Comparison of ENCODE assay signal across 15 cellular contexts in the genomic region with DNA sequence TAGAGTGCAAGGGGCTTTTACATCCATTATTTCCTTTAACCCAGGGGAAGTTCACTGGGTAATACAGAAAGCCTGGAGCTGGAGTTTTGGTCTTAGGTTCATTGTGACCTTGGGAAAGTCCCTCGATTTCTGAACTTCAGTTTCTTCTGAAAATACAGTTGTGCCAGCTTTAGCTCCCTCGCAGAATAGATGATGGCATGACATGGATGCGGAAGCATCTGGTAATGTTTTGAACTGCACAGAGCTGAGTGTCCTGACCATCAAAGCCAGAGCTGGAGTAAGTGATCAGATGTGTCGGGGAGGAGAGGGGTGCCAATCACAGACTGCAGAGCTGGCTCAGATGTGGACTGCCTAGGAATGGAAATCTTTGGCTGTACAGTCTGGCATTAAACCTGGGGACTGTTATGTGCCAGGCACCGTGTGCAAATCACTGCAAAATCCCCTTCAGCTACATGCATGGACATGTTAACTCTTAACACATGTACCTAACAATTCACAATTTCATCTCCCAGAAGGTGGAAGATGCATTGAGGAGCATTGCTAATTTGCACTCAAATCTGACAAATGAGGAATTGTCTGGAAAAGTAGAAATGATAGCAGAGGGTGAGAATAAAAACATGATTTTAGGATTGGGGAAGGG.
DNase-seq lines count a peak whose midpoint lies in the region; ATAC-seq lines count a peak whose summit lies in the region.
"Had no signal": no experiment of that assay in that cellular context is flagged by ENCODE, and none has a peak within 500 bp of the region (broad histone marks: within the 10 kb centered on the region; RNA-seq: fewer than 3 reads in every experiment).

No MANE protein-coding gene starts in this region.

- no peak for DNase-seq in T-helper 17 cell
- DNase-seq in left ventricle myocardium superior = no peak
- DNase-seq in stimulated activated naive B cell treated with anti-CD40 and anti-IgM and Interleukin-4, amounts not matched to agents 10 μg/mL and 1 μg/mL and 100 μg/mL, for 72 hours = no peak
- DNase-seq in NCI-H1930 (lab: John Stamatoyannopoulos, UW) = no peak
- DNase-seq in SK-N-DZ (ENCODE audit: low spot score) = no peak
- no peak for DNase-seq in cerebellar cortex (ENCODE audit: low spot score)
- no peak for DNase-seq in T-helper 2 cell treated with Interferon-gamma antibody and Interleukin-4, amounts not matched to agents 5 μg/mL and 100 μg/mL, for 36 hours (ENCODE audit: low spot score)
- DNase-seq: central memory CD4-positive, alpha-beta T cell; COR-L47; islet precursor cell; NCI-H69; occipital lobe; stimulated activated naive CD8-positive, alpha-beta T cell treated with anti-CD3 and anti-CD28 coated beads, Interleukin-15, Interleukin-2, amounts not matched to agents 100 U/mL and 50 U/mL, for 24 hours had no signal

- intact Hi-C loops in left ventricle myocardium superior (cut with micrococcal nuclease) = no loop called here

- no peaks in the 10 kb centered on the region for H3K27me3 Mint-ChIP-seq in T-helper 17 cell
- no peaks in the 10 kb centered on the region for H3K27me3 Mint-ChIP-seq in stimulated activated naive B cell treated with anti-CD40 and anti-IgM and Interleukin-4, amounts not matched to agents 10 μg/mL and 1 μg/mL and 100 μg/mL, for 72 hours
- H3K27me3 Mint-ChIP-seq in T-helper 2 cell treated with Interferon-gamma antibody and Interleukin-4, amounts not matched to agents 5 μg/mL and 100 μg/mL, for 36 hours (ENCODE audit: low read depth) = no peaks in the 10 kb centered on the region

- H3K9me3 Mint-ChIP-seq in stimulated activated naive B cell treated with anti-CD40 and anti-IgM and Interleukin-4, amounts not matched to agents 10 μg/mL and 1 μg/mL and 100 μg/mL, for 72 hours = no peaks in the 10 kb centered on the region
- H3K9me3 Mint-ChIP-seq in T-helper 2 cell treated with Interferon-gamma antibody and Interleukin-4, amounts not matched to agents 5 μg/mL and 100 μg/mL, for 36 hours = no peaks in the 10 kb centered on the region

- no peaks in the 10 kb centered on the region for H3K9me3 ChIP-seq in T-helper 17 cell (ENCODE audit: control insufficient read depth, low read length, poor library complexity, severe bottlenecking)

- peaks cover 4% of the 10 kb centered on the region for H3K36me3 Mint-ChIP-seq in T-helper 17 cell (ENCODE audit: low read depth)
- peaks cover 15 to 32% of the 10 kb centered on the region in 2 donors for H3K36me3 Mint-ChIP-seq in stimulated activated naive B cell treated with anti-CD40 and anti-IgM and Interleukin-4, amounts not matched to agents 10 μg/mL and 1 μg/mL and 100 μg/mL, for 72 hours
- H3K36me3 Mint-ChIP-seq in T-helper 2 cell treated with Interferon-gamma antibody and Interleukin-4, amounts not matched to agents 5 μg/mL and 100 μg/mL, for 36 hours (ENCODE audit: low read depth) = peaks cover 5% of the 10 kb centered on the region

- H3K27ac Mint-ChIP-seq in T-helper 17 cell = no peak overlapping the region
- no peak overlapping the region for H3K27ac Mint-ChIP-seq in stimulated activated naive B cell treated with anti-CD40 and anti-IgM and Interleukin-4, amounts not matched to agents 10 μg/mL and 1 μg/mL and 100 μg/mL, for 72 hours
- H3K27ac Mint-ChIP-seq in T-helper 2 cell treated with Interferon-gamma antibody and Interleukin-4, amounts not matched to agents 5 μg/mL and 100 μg/mL, for 36 hours = no peak overlapping the region
- H3K27ac Mint-ChIP-seq: activated T-helper 1 cell treated with anti-CD3 and anti-CD28 coated beads, Interleukin-12 subunit alpha, Interleukin-12 subunit beta, Interleukin-2, Interleukin-4 antibody, amounts not matched to agents 30 ng/mL and 10 ng/mL and 1 ng/mL, durations not matched to agents 14 hours and 24 hours and 36 hours had no signal

- ATAC-seq in GM21390 (IDR thresholded peaks at IDR 0.05; ENCODE audit: unreplicated experiment) = peak; percentile 36
- ATAC-seq in T-helper 17 cell = peak; percentile 74
- ATAC-seq in left ventricle myocardium superior = peak; percentile 74
- peak; percentile 42 to 54 for ATAC-seq in stimulated activated naive B cell treated with anti-CD40 and anti-IgM and Interleukin-4, amounts not matched to agents 10 μg/mL and 1 μg/mL and 100 μg/mL, for 72 hours (replicated peaks)
- ATAC-seq: stimulated activated naive CD8-positive, alpha-beta T cell treated with anti-CD3 and anti-CD28 coated beads, Interleukin-15, Interleukin-2, amounts not matched to agents 100 U/mL and 50 U/mL, for 24 hours had no signal

- peaks cover 35% of the 10 kb centered on the region for H3K4me1 Mint-ChIP-seq in T-helper 17 cell
- peaks cover 33 to 50% of the 10 kb centered on the region in 2 donors for H3K4me1 Mint-ChIP-seq in stimulated activated naive B cell treated with anti-CD40 and anti-IgM and Interleukin-4, amounts not matched to agents 10 μg/mL and 1 μg/mL and 100 μg/mL, for 72 hours
- H3K4me1 Mint-ChIP-seq in T-helper 2 cell treated with Interferon-gamma antibody and Interleukin-4, amounts not matched to agents 5 μg/mL and 100 μg/mL, for 36 hours (ENCODE audit: low read depth) = peaks cover 11% of the 10 kb centered on the region

- H3K4me3 Mint-ChIP-seq in T-helper 17 cell = no peak overlapping the region
- H3K4me3 Mint-ChIP-seq in stimulated activated naive B cell treated with anti-CD40 and anti-IgM and Interleukin-4, amounts not matched to agents 10 μg/mL and 1 μg/mL and 100 μg/mL, for 72 hours = no peak overlapping the region
- no peak overlapping the region for H3K4me3 Mint-ChIP-seq in T-helper 2 cell treated with Interferon-gamma antibody and Interleukin-4, amounts not matched to agents 5 μg/mL and 100 μg/mL, for 36 hours
- H3K4me3 Mint-ChIP-seq: activated T-helper 1 cell treated with anti-CD3 and anti-CD28 coated beads, Interleukin-12 subunit alpha, Interleukin-12 subunit beta, Interleukin-2, Interleukin-4 antibody, amounts not matched to agents 30 ng/mL and 10 ng/mL and 1 ng/mL, durations not matched to agents 14 hours and 24 hours and 36 hours had no signal
